Comparison of ENCODE assay signal across 1 cellular context in the genomic region with DNA sequence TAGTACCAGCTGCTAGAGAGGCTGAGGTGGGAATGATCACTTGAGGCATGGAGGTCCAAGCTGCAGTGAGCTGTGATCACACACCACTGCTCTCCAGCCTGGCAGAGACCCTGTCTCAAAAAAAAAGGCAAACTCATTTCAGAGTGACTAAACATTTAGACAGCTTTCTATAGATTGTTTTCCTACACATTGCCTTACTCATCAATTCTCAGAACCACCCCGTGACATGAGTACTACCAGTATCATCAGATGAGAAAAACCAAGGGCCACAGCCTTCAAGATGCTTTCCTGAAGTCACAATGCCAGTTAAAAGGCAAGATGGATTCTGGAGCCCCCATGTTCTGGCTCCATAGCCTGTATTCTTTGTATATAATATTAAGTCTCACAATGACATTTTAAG.
TF ChIP-seq lines count a peak whose summit lies in the region.

No MANE protein-coding gene starts in this region.

TF ChIP-seq in HCT116, 20 proteins besides CTCF, POLR2A, EP300 and RAD21:
- TF ChIP-seq ZFX (IDR thresholded peaks at IDR 0.05) (no peak), FOSL1 (IDR thresholded peaks at IDR 0.05; ENCODE audit: low read depth) (no peak), YY1 (IDR thresholded peaks at IDR 0.05; ENCODE audit: extremely low read depth, insufficient replicate concordance, low read depth, low read length) (no peak), ELF1 (IDR thresholded peaks at IDR 0.05; ENCODE audit: borderline replicate concordance, low read depth) (no peak), TCF7L2 (IDR thresholded peaks at IDR 0.05; ENCODE audit: borderline replicate concordance, extremely low read depth, insufficient read depth, insufficient read length) (no peak), JUND (IDR thresholded peaks at IDR 0.05) (no peak), SIN3A (IDR thresholded peaks at IDR 0.05; ENCODE audit: low read depth) (no peak), ZNF274 (IDR thresholded peaks at IDR 0.05; ENCODE audit: low read depth, low read length) (no peak), CEBPB (IDR thresholded peaks at IDR 0.05; ENCODE audit: low read depth) (no peak), EZH2 (IDR thresholded peaks at IDR 0.05) (no peak), EGR1 (IDR thresholded peaks at IDR 0.05; ENCODE audit: low read depth) (no peak), EZH2phosphoT487 (IDR thresholded peaks at IDR 0.05; ENCODE audit: borderline replicate concordance) (no peak), POLR2AphosphoS5 (IDR thresholded peaks at IDR 0.05; ENCODE audit: low read depth, low read length) (no peak), SP1 (IDR thresholded peaks at IDR 0.05; ENCODE audit: low read depth) (no peak)
- TF ChIP-seq, protein P1, sequence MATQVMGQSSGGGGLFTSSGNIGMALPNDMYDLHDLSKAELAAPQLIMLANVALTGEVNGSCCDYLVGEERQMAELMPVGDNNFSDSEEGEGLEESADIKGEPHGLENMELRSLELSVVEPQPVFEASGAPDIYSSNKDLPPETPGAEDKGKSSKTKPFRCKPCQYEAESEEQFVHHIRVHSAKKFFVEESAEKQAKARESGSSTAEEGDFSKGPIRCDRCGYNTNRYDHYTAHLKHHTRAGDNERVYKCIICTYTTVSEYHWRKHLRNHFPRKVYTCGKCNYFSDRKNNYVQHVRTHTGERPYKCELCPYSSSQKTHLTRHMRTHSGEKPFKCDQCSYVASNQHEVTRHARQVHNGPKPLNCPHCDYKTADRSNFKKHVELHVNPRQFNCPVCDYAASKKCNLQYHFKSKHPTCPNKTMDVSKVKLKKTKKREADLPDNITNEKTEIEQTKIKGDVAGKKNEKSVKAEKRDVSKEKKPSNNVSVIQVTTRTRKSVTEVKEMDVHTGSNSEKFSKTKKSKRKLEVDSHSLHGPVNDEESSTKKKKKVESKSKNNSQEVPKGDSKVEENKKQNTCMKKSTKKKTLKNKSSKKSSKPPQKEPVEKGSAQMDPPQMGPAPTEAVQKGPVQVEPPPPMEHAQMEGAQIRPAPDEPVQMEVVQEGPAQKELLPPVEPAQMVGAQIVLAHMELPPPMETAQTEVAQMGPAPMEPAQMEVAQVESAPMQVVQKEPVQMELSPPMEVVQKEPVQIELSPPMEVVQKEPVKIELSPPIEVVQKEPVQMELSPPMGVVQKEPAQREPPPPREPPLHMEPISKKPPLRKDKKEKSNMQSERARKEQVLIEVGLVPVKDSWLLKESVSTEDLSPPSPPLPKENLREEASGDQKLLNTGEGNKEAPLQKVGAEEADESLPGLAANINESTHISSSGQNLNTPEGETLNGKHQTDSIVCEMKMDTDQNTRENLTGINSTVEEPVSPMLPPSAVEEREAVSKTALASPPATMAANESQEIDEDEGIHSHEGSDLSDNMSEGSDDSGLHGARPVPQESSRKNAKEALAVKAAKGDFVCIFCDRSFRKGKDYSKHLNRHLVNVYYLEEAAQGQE (IDR thresholded peaks at IDR 0.05; ENCODE audit: low read depth), result no peak
- TF ChIP-seq, protein P2, sequence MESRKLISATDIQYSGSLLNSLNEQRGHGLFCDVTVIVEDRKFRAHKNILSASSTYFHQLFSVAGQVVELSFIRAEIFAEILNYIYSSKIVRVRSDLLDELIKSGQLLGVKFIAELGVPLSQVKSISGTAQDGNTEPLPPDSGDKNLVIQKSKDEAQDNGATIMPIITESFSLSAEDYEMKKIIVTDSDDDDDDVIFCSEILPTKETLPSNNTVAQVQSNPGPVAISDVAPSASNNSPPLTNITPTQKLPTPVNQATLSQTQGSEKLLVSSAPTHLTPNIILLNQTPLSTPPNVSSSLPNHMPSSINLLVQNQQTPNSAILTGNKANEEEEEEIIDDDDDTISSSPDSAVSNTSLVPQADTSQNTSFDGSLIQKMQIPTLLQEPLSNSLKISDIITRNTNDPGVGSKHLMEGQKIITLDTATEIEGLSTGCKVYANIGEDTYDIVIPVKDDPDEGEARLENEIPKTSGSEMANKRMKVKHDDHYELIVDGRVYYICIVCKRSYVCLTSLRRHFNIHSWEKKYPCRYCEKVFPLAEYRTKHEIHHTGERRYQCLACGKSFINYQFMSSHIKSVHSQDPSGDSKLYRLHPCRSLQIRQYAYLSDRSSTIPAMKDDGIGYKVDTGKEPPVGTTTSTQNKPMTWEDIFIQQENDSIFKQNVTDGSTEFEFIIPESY (IDR thresholded peaks at IDR 0.05; ENCODE audit: extremely low read depth, insufficient replicate concordance, low read length), result no peak
- TF ChIP-seq, protein P3, sequence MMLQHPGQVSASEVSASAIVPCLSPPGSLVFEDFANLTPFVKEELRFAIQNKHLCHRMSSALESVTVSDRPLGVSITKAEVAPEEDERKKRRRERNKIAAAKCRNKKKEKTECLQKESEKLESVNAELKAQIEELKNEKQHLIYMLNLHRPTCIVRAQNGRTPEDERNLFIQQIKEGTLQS (IDR thresholded peaks at IDR 0.05), result no peak
- TF ChIP-seq, protein P4, sequence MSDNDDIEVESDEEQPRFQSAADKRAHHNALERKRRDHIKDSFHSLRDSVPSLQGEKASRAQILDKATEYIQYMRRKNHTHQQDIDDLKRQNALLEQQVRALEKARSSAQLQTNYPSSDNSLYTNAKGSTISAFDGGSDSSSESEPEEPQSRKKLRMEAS (IDR thresholded peaks at IDR 0.05), result no peak
